In the genomic region with DNA sequence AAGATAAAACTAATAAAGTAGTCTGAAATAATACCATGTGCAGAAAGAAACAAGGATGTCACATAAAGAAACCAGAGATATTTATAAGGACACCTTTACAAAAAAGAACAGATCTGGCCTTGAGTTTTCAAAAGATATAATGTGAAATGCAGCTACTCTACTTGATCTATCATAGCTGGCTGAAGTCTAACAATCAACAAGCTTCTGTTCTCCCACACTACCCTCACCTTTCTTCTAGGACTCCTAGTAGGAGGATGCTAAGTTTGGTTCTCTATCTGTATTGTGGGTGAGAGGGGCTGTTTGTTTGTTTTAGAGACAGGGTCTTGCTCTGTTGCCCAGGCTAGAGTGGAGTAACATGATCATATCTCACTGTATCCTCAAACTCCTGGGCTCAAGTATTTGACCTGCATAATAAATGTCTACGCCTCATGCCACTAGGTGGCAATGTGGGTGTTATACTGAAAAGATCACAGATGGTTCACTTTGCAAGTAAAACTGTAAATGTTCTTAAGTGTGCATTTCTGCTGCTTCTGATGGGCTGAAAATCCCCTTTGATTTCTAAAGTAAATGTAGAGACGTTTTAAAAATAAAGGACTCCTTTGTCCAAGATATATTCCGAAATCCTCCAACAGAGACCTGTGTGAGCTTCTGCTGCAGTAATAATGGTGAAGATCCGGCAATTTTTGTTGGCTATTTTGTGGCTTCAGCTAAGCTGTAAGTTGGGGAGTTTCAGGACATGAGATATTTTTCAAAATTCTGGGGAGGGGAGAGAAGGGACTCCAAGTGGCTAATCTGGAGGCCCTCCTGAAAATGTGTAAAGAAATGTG, we compare ENCODE assay signal across 1 cellular context.
A peak's percentile ranks its signal among the peaks of the same experiment; 100 is the strongest.
TF ChIP-seq lines count a peak whose summit lies in the region.

No MANE protein-coding gene starts in this region.

TF ChIP-seq in HepG2, 621 proteins besides CTCF, POLR2A, EP300 and RAD21 (continued from another document and continues in another):
- TF ChIP-seq, protein P1, sequence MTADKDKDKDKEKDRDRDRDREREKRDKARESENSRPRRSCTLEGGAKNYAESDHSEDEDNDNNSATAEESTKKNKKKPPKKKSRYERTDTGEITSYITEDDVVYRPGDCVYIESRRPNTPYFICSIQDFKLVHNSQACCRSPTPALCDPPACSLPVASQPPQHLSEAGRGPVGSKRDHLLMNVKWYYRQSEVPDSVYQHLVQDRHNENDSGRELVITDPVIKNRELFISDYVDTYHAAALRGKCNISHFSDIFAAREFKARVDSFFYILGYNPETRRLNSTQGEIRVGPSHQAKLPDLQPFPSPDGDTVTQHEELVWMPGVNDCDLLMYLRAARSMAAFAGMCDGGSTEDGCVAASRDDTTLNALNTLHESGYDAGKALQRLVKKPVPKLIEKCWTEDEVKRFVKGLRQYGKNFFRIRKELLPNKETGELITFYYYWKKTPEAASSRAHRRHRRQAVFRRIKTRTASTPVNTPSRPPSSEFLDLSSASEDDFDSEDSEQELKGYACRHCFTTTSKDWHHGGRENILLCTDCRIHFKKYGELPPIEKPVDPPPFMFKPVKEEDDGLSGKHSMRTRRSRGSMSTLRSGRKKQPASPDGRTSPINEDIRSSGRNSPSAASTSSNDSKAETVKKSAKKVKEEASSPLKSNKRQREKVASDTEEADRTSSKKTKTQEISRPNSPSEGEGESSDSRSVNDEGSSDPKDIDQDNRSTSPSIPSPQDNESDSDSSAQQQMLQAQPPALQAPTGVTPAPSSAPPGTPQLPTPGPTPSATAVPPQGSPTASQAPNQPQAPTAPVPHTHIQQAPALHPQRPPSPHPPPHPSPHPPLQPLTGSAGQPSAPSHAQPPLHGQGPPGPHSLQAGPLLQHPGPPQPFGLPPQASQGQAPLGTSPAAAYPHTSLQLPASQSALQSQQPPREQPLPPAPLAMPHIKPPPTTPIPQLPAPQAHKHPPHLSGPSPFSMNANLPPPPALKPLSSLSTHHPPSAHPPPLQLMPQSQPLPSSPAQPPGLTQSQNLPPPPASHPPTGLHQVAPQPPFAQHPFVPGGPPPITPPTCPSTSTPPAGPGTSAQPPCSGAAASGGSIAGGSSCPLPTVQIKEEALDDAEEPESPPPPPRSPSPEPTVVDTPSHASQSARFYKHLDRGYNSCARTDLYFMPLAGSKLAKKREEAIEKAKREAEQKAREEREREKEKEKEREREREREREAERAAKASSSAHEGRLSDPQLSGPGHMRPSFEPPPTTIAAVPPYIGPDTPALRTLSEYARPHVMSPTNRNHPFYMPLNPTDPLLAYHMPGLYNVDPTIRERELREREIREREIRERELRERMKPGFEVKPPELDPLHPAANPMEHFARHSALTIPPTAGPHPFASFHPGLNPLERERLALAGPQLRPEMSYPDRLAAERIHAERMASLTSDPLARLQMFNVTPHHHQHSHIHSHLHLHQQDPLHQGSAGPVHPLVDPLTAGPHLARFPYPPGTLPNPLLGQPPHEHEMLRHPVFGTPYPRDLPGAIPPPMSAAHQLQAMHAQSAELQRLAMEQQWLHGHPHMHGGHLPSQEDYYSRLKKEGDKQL (CRISPR knock-in tag; IDR thresholded peaks at IDR 0.05; ENCODE audit: low read depth): no peak
- TF ChIP-seq ZNF121 (CRISPR knock-in tag; IDR thresholded peaks at IDR 0.05): peak; percentile 94
- TF ChIP-seq ZNF20 (CRISPR knock-in tag; IDR thresholded peaks at IDR 0.05): 0 out of 2 replicates have a peak, but pooled peaks have one; percentile 47
- TF ChIP-seq ZNF180 (CRISPR knock-in tag; IDR thresholded peaks at IDR 0.05; ENCODE audit: borderline replicate concordance, low read depth): no peak
- no peak for TF ChIP-seq SKI (IDR thresholded peaks at IDR 0.05; ENCODE audit: partially characterized antibody)
- TF ChIP-seq NKX3-1 (CRISPR knock-in tag; IDR thresholded peaks at IDR 0.05): no peak
- no peak for TF ChIP-seq MATR3 (CRISPR knock-in tag; IDR thresholded peaks at IDR 0.05)
- no peak for TF ChIP-seq MIER3 (CRISPR knock-in tag; IDR thresholded peaks at IDR 0.05; ENCODE audit: borderline replicate concordance)
- TF ChIP-seq, protein P2, sequence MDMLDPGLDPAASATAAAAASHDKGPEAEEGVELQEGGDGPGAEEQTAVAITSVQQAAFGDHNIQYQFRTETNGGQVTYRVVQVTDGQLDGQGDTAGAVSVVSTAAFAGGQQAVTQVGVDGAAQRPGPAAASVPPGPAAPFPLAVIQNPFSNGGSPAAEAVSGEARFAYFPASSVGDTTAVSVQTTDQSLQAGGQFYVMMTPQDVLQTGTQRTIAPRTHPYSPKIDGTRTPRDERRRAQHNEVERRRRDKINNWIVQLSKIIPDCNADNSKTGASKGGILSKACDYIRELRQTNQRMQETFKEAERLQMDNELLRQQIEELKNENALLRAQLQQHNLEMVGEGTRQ (IDR thresholded peaks at IDR 0.05; ENCODE audit: low read depth, low read length): peak; percentile 4; the same call in 1 of the 2 replicates
- TF ChIP-seq, protein P2 (CRISPR knock-in tag; IDR thresholded peaks at IDR 0.05; ENCODE audit: borderline replicate concordance): no peak
- no peak for TF ChIP-seq ELF3 (CRISPR knock-in tag; IDR thresholded peaks at IDR 0.05)
- no peak for TF ChIP-seq NR1H2 (CRISPR knock-in tag; IDR thresholded peaks at IDR 0.05; ENCODE audit: borderline replicate concordance, low read depth)
- peak; percentile 85 for TF ChIP-seq STAG1 (CRISPR knock-in tag; IDR thresholded peaks at IDR 0.05)
- no peak for TF ChIP-seq DDIT3 (CRISPR knock-in tag; IDR thresholded peaks at IDR 0.05)
- no peak for TF ChIP-seq TSC22D2 (CRISPR knock-in tag; IDR thresholded peaks at IDR 0.05; ENCODE audit: borderline replicate concordance)
- TF ChIP-seq ZNF34 (CRISPR knock-in tag; IDR thresholded peaks at IDR 0.05; ENCODE audit: borderline replicate concordance): peak; percentile 81; the same call in 1 of the 2 replicates
- TF ChIP-seq ZNF749 (CRISPR knock-in tag; IDR thresholded peaks at IDR 0.05; ENCODE audit: borderline replicate concordance): no peak
- no peak for TF ChIP-seq DR1 (CRISPR knock-in tag; IDR thresholded peaks at IDR 0.05)
- TF ChIP-seq MAZ (IDR thresholded peaks at IDR 0.05; ENCODE audit: borderline replicate concordance, low read depth, low read length): 0 out of 2 replicates have a peak, but pooled peaks have one; percentile 29
- TF ChIP-seq MAZ (CRISPR knock-in tag; IDR thresholded peaks at IDR 0.05; ENCODE audit: low read depth): no peak
- 0 out of 2 replicates have a peak, but pooled peaks have one; percentile 29 for TF ChIP-seq KLF12 (CRISPR knock-in tag; IDR thresholded peaks at IDR 0.05; ENCODE audit: borderline replicate concordance)
- TF ChIP-seq ZNF709 (CRISPR knock-in tag; IDR thresholded peaks at IDR 0.05): no peak
- TF ChIP-seq SIX1 (CRISPR knock-in tag; IDR thresholded peaks at IDR 0.05; ENCODE audit: borderline replicate concordance): no peak
- 0 out of 4 replicates have a peak, but pooled peaks of 1 of the 2 experiments have one; percentile 27 for TF ChIP-seq HMGXB4 (CRISPR knock-in tag; IDR thresholded peaks at IDR 0.05; ENCODE audit: borderline replicate concordance in 1 of 2, low read depth in 1 of 2)
- TF ChIP-seq, protein P3, sequence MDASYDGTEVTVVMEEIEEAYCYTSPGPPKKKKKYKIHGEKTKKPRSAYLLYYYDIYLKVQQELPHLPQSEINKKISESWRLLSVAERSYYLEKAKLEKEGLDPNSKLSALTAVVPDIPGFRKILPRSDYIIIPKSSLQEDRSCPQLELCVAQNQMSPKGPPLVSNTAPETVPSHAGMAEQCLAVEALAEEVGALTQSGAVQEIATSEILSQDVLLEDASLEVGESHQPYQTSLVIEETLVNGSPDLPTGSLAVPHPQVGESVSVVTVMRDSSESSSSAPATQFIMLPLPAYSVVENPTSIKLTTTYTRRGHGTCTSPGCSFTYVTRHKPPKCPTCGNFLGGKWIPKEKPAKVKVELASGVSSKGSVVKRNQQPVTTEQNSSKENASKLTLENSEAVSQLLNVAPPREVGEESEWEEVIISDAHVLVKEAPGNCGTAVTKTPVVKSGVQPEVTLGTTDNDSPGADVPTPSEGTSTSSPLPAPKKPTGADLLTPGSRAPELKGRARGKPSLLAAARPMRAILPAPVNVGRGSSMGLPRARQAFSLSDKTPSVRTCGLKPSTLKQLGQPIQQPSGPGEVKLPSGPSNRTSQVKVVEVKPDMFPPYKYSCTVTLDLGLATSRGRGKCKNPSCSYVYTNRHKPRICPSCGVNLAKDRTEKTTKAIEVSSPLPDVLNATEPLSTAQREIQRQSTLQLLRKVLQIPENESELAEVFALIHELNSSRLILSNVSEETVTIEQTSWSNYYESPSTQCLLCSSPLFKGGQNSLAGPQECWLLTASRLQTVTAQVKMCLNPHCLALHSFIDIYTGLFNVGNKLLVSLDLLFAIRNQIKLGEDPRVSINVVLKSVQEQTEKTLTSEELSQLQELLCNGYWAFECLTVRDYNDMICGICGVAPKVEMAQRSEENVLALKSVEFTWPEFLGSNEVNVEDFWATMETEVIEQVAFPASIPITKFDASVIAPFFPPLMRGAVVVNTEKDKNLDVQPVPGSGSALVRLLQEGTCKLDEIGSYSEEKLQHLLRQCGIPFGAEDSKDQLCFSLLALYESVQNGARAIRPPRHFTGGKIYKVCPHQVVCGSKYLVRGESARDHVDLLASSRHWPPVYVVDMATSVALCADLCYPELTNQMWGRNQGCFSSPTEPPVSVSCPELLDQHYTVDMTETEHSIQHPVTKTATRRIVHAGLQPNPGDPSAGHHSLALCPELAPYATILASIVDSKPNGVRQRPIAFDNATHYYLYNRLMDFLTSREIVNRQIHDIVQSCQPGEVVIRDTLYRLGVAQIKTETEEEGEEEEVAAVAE (CRISPR knock-in tag; IDR thresholded peaks at IDR 0.05; ENCODE audit: borderline replicate concordance): peak; percentile 21; the same call in 1 of the 2 replicates
- TF ChIP-seq, protein P4, sequence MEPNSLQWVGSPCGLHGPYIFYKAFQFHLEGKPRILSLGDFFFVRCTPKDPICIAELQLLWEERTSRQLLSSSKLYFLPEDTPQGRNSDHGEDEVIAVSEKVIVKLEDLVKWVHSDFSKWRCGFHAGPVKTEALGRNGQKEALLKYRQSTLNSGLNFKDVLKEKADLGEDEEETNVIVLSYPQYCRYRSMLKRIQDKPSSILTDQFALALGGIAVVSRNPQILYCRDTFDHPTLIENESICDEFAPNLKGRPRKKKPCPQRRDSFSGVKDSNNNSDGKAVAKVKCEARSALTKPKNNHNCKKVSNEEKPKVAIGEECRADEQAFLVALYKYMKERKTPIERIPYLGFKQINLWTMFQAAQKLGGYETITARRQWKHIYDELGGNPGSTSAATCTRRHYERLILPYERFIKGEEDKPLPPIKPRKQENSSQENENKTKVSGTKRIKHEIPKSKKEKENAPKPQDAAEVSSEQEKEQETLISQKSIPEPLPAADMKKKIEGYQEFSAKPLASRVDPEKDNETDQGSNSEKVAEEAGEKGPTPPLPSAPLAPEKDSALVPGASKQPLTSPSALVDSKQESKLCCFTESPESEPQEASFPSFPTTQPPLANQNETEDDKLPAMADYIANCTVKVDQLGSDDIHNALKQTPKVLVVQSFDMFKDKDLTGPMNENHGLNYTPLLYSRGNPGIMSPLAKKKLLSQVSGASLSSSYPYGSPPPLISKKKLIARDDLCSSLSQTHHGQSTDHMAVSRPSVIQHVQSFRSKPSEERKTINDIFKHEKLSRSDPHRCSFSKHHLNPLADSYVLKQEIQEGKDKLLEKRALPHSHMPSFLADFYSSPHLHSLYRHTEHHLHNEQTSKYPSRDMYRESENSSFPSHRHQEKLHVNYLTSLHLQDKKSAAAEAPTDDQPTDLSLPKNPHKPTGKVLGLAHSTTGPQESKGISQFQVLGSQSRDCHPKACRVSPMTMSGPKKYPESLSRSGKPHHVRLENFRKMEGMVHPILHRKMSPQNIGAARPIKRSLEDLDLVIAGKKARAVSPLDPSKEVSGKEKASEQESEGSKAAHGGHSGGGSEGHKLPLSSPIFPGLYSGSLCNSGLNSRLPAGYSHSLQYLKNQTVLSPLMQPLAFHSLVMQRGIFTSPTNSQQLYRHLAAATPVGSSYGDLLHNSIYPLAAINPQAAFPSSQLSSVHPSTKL (CRISPR knock-in tag; IDR thresholded peaks at IDR 0.05): peak; percentile 36; the same call in 1 of the 2 replicates
- no peak for TF ChIP-seq NPAS2 (CRISPR knock-in tag; IDR thresholded peaks at IDR 0.05; ENCODE audit: borderline replicate concordance)
- TF ChIP-seq AHR (CRISPR knock-in tag; IDR thresholded peaks at IDR 0.05): no peak
- 0 out of 2 replicates have a peak, but pooled peaks have one; percentile 43 for TF ChIP-seq ZKSCAN8 (CRISPR knock-in tag; IDR thresholded peaks at IDR 0.05; ENCODE audit: borderline replicate concordance)
- no peak for TF ChIP-seq HDAC1 (CRISPR knock-in tag; IDR thresholded peaks at IDR 0.05)
- no peak for TF ChIP-seq ZNF205 (CRISPR knock-in tag; IDR thresholded peaks at IDR 0.05)
- TF ChIP-seq ZNF10 (CRISPR knock-in tag; IDR thresholded peaks at IDR 0.05; ENCODE audit: borderline replicate concordance, low read depth): no peak
- no peak for TF ChIP-seq TP53 (CRISPR knock-in tag; conservative IDR thresholded peaks at IDR 0.05)
- no peak for TF ChIP-seq NFKBIZ (CRISPR knock-in tag; IDR thresholded peaks at IDR 0.05)
- TF ChIP-seq ZNF234 (CRISPR knock-in tag; conservative IDR thresholded peaks at IDR 0.05): no peak
- TF ChIP-seq ZNF263 (CRISPR knock-in tag; IDR thresholded peaks at IDR 0.05): no peak
- peak; percentile 32; the same call in 1 of the 2 replicates for TF ChIP-seq ZNF652 (CRISPR knock-in tag; IDR thresholded peaks at IDR 0.05; ENCODE audit: borderline replicate concordance, low read depth)
